18 cellular contexts compared by ENCODE assay signal in the genomic region with DNA sequence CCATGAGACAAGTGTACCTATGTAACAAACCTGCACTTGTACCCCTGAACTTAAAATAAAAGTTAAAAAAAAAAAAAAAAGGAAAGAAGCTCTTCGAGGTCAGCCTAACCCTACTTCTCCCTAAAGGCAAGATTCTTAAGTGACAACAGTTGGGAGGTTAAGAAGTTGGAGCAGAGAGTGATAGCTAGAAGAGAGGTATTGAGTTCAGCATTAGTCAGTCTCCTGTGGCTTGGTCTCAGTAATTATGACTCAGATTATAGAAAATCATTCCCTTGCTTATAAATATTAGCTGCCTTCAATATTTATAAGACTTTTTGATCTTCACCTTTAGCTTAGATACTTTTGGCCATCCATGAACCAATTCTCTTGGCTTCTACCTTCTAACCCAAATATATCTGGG.
DNase-seq lines count a peak whose midpoint lies in the region; ATAC-seq, FAIRE-seq and TF ChIP-seq lines count a peak whose summit lies in the region.
"Had no signal": no experiment of that assay in that cellular context is flagged by ENCODE, and none has a peak within 500 bp of the region (broad histone marks: within the 10 kb centered on the region; RNA-seq: fewer than 3 reads in every experiment).

No MANE protein-coding gene starts in this region.

- H3K27me3 ChIP-seq in SU-DHL-6 (ENCODE audit: low read length), result no peaks in the 10 kb centered on the region
- no peaks in the 10 kb centered on the region for H3K27me3 ChIP-seq in keratinocyte (ENCODE audit: control insufficient read depth, extremely low read depth, insufficient read depth, low read length)
- no peaks in the 10 kb centered on the region for H3K27me3 ChIP-seq in tibial artery
- H3K27me3 ChIP-seq: BLaER1 had no signal

- H3K79me2 ChIP-seq in SU-DHL-6 (ENCODE audit: insufficient read depth, low read length) (no peaks in the 10 kb centered on the region), keratinocyte (ENCODE audit: control insufficient read depth, insufficient read depth, low read length) (no peaks in the 10 kb centered on the region)

- no peak overlapping the region for H3K4me2 ChIP-seq in SU-DHL-6 (ENCODE audit: low read depth, low read length, poor library complexity, severe bottlenecking)
- H3K4me2 ChIP-seq in keratinocyte (ENCODE audit: control insufficient read depth, extremely low read depth, insufficient read depth, low read depth, low read length), result no peak overlapping the region
- H3K4me2 ChIP-seq: BLaER1, GM23338, KMS-11 had no signal

- H2AFZ ChIP-seq in SU-DHL-6 (ENCODE audit: low read depth, low read length, severe bottlenecking), result peak overlapping the region; percentile 54
- no peak overlapping the region for H2AFZ ChIP-seq in keratinocyte (ENCODE audit: control insufficient read depth, low read length)
- H2AFZ ChIP-seq: GM23338 had no signal

- dilution Hi-C loops in keratinocyte (cut with MboI; ENCODE audit: extremely low pct_ligation_motif_present, low sequenced_read_pairs), result no loop called here

- intact Hi-C loops in tibial artery (cut with DNase I; ENCODE audit: low total_unique reads), result no loop called here

- H3K9ac ChIP-seq in SU-DHL-6 (ENCODE audit: low read length), result no peak overlapping the region
- H3K9ac ChIP-seq in keratinocyte (ENCODE audit: control insufficient read depth, extremely low read depth, insufficient read depth, low read length), result no peak overlapping the region
- H3K9ac ChIP-seq: BLaER1, KMS-11 had no signal

- no peak for TF ChIP-seq CTCF in SU-DHL-6 (IDR thresholded peaks at IDR 0.05; ENCODE audit: insufficient read depth, low read length, poor library complexity, severe bottlenecking)
- no peak for TF ChIP-seq CTCF in keratinocyte (optimal IDR thresholded peaks at IDR 0.05 in 1 of 3, IDR thresholded peaks at IDR 0.05 in 1 of 3, conservative IDR thresholded peaks at IDR 0.05 in 1 of 3; ENCODE audit: extremely low read depth in 1 of 3, insufficient read depth in 2 of 3, low read length in 3 of 3)
- TF ChIP-seq CTCF in tibial artery (IDR thresholded peaks at IDR 0.05), result no peak

- no peaks in the 10 kb centered on the region for H3F3A ChIP-seq in SU-DHL-6 (ENCODE audit: insufficient read depth)

- H3K9me3 ChIP-seq in SU-DHL-6 (ENCODE audit: insufficient read depth, low read length) (no peaks in the 10 kb centered on the region), keratinocyte (ENCODE audit: control insufficient read depth, low read depth, low read length) (no peaks in the 10 kb centered on the region), tibial artery (no peaks in the 10 kb centered on the region)
- H3K9me3 ChIP-seq: BLaER1, HAP-1 had no signal

- H4K20me1 ChIP-seq in SU-DHL-6 (ENCODE audit: low read depth, low read length) (no peaks in the 10 kb centered on the region), keratinocyte (ENCODE audit: control insufficient read depth, extremely low read depth, insufficient read depth, low read length) (no peaks in the 10 kb centered on the region)
- H4K20me1 ChIP-seq: BLaER1 had no signal

- FAIRE-seq in keratinocyte (lab: Jason Lieb, UNC), result peak; percentile 48

- H3K4me1 ChIP-seq in keratinocyte (ENCODE audit: control insufficient read depth, extremely low read depth, insufficient read depth, low read length) (peaks cover 5% of the 10 kb centered on the region), tibial artery (no peaks in the 10 kb centered on the region)
- H3K4me1 ChIP-seq: BLaER1, HAP-1 had no signal

- no peaks in the 10 kb centered on the region for H3K9me2 ChIP-seq in SU-DHL-6 (replicated peaks; ENCODE audit: insufficient read depth, low read length)

- H3K9me1 ChIP-seq in keratinocyte (ENCODE audit: control insufficient read depth, extremely low read depth, insufficient read depth, low read length), result no peaks in the 10 kb centered on the region

- H3K4me3 ChIP-seq in SU-DHL-6 (ENCODE audit: insufficient read depth, low read length, poor library complexity, severe bottlenecking) (no peak overlapping the region), keratinocyte (ENCODE audit: control insufficient read depth in 2 of 3, extremely low read depth in 1 of 3, insufficient read depth in 2 of 3, low read depth in 1 of 3, low read length in 3 of 3) (no peak overlapping the region), tibial artery (no peak overlapping the region)
- H3K4me3 ChIP-seq: BLaER1, GM23338, HAP-1, SK-N-MC had no signal

- DNase-seq in HCEC 1CT (peak; percentile 1), M059J (ENCODE audit: low read depth) (peak; percentile 13), keratinocyte (ENCODE audit: low read depth, low spot score) (no peak), tibial artery (no peak), occipital lobe (lab: John Stamatoyannopoulos, UW) (no peak)
- DNase-seq: CD4-positive, CD25-positive, alpha-beta regulatory T cell; NCI-H1092 treated with DMSO at 0.1 percent for 48 hours; NCI-H146; NCI-H2029; NCI-H526 treated with DMSO at 0.1 percent for 48 hours; SIG-M5 had no signal

- no peak for ATAC-seq in SK-N-SH treated with all-trans-retinoic acid at 6 μM for 48 hours
- ATAC-seq: GM23338 had no signal

- no peak overlapping the region for H3K27ac ChIP-seq in SU-DHL-6 (ENCODE audit: low read depth, low read length)
- no peak overlapping the region for H3K27ac ChIP-seq in keratinocyte (ENCODE audit: control insufficient read depth, insufficient read depth, low read length)
- H3K27ac ChIP-seq in tibial artery, result no peak overlapping the region
- H3K27ac ChIP-seq: BLaER1, KMS-11, SK-N-MC had no signal

- H3K36me3 ChIP-seq in SU-DHL-6 (ENCODE audit: low read length), result no peaks in the 10 kb centered on the region
- H3K36me3 ChIP-seq in keratinocyte (ENCODE audit: control insufficient read depth in 2 of 2, extremely low read depth in 1 of 2, insufficient read depth in 2 of 2, low read length in 2 of 2), result no peaks in the 10 kb centered on the region
- no peaks in the 10 kb centered on the region for H3K36me3 ChIP-seq in tibial artery
- H3K36me3 ChIP-seq: BLaER1, HAP-1 had no signal

TF ChIP-seq in SK-N-SH treated with all-trans-retinoic acid at 6 μM for 48 hours, 23 proteins besides CTCF, POLR2A, EP300 and RAD21:
- TF ChIP-seq RARB (CRISPR knock-in tag; IDR thresholded peaks at IDR 0.05) (no peak), ISL1 (CRISPR knock-in tag; IDR thresholded peaks at IDR 0.05) (no peak), PATZ1 (CRISPR knock-in tag; IDR thresholded peaks at IDR 0.05; ENCODE audit: borderline replicate concordance) (no peak)
- TF ChIP-seq, protein P1, sequence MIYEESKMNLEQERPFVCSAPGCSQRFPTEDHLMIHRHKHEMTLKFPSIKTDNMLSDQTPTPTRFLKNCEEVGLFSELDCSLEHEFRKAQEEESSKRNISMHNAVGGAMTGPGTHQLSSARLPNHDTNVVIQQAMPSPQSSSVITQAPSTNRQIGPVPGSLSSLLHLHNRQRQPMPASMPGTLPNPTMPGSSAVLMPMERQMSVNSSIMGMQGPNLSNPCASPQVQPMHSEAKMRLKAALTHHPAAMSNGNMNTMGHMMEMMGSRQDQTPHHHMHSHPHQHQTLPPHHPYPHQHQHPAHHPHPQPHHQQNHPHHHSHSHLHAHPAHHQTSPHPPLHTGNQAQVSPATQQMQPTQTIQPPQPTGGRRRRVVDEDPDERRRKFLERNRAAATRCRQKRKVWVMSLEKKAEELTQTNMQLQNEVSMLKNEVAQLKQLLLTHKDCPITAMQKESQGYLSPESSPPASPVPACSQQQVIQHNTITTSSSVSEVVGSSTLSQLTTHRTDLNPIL (CRISPR knock-in tag; IDR thresholded peaks at IDR 0.05; ENCODE audit: low read depth), result no peak
TF ChIP-seq in SK-N-SH treated with all-trans-retinoic acid at 6 μM for 48 hours: peak in this region for 0.

Comparison
In these comparisons a context has a peak if more than half of its experiments do, and no peak if none do; other contexts are left out.
1. DNase-seq: peak in HCEC 1CT (single experiment) and M059J (single experiment); none in keratinocyte (single experiment), tibial artery (0 of 2) and occipital lobe (single experiment).